Comparison of ENCODE assay signal across 21 cellular contexts in the genomic region with DNA sequence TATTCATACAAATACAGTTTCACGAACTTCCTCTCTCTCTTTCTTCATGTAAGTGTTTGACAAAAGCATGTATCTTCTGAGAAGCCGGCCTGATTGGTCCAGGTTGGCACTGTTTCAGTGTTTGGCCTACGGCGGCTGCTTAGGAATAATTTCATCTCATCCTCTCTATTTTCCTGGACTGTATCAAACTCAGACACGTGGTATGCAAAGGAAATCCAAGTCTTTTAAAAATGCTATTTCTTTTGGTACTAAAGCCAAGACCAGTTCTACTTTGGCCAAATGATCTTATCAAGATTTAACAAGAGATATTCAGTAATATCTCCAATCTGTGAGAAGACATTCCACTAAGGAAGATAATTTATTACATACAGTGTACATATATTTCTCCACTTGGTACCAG.
DNase-seq lines count a peak whose midpoint lies in the region; ATAC-seq, FAIRE-seq and TF ChIP-seq lines count a peak whose summit lies in the region.
"Had no signal": no experiment of that assay in that cellular context is flagged by ENCODE, and none has a peak within 500 bp of the region (broad histone marks: within the 10 kb centered on the region; RNA-seq: fewer than 3 reads in every experiment).

No MANE protein-coding gene starts in this region.

- H3K27ac ChIP-seq in A673 (ENCODE audit: low read depth, low read length, poor library complexity, severe bottlenecking) (peak overlapping the region; percentile 61), small intestine (ENCODE audit: low read depth in 1 of 2, low read length in 1 of 2) (no peak overlapping the region)

- H3K36me3 ChIP-seq in A673 (ENCODE audit: insufficient read depth, low read length, poor library complexity, severe bottlenecking), result no peaks in the 10 kb centered on the region
- H3K36me3 ChIP-seq in HAP-1 (replicated peaks), result no peaks in the 10 kb centered on the region
- no peaks in the 10 kb centered on the region for H3K36me3 ChIP-seq in small intestine (ENCODE audit: control insufficient read depth in 2 of 2, insufficient read depth in 2 of 2, low read length in 2 of 2)
- H3K36me3 ChIP-seq: heart right ventricle had no signal

- H3K9me3 ChIP-seq in A673 (ENCODE audit: low read depth, low read length, poor library complexity, severe bottlenecking) (no peaks in the 10 kb centered on the region), HAP-1 (no peaks in the 10 kb centered on the region), small intestine (ENCODE audit: control insufficient read depth, low read depth) (no peaks in the 10 kb centered on the region)
- H3K9me3 ChIP-seq: heart right ventricle, mucosa of descending colon had no signal

- ATAC-seq in GM19397 (IDR thresholded peaks at IDR 0.05; ENCODE audit: unreplicated experiment), result no peak
- ATAC-seq: esophagus mucosa, mucosa of descending colon, Panc1 had no signal

- 67 to 85% (median 77%) methylated on average over 5 of the region's 5 CpGs for WGBS in small intestine, 3 donors

- no TSS peak for BruUV-seq in A673 (replicated peaks; lab: Mats Ljungman, UMichigan)

- no peak for TF ChIP-seq CTCF in A673 (conservative IDR thresholded peaks at IDR 0.05; ENCODE audit: low read depth, low read length)

- FAIRE-seq in small intestine (lab: Jason Lieb, UNC), result no peak
- FAIRE-seq: keratinocyte, urothelium cell line had no signal

- POLR2A ChIA-PET in A673 (lab: Charles Lee; ENCODE audit: low non-redundant PET), result no interaction called here

- H3K4me1 ChIP-seq in A673 (ENCODE audit: insufficient read depth, low read length, poor library complexity, severe bottlenecking) (peaks cover 89% of the 10 kb centered on the region), HAP-1 (peaks cover 48% of the 10 kb centered on the region), small intestine (ENCODE audit: control insufficient read depth in 2 of 2, insufficient read depth in 1 of 2, low read depth in 1 of 2, low read length in 1 of 2) (peaks cover 0 to 4% of the 10 kb centered on the region in 2 donors)

- peak overlapping the region; percentile 15 for H3K4me3 ChIP-seq in A673 (ENCODE audit: low read depth, low read length, poor library complexity, severe bottlenecking)
- no peak overlapping the region for H3K4me3 ChIP-seq in HAP-1
- H3K4me3 ChIP-seq in small intestine (ENCODE audit: low read depth in 1 of 2, low read length in 2 of 2), result no peak overlapping the region
- H3K4me3 ChIP-seq: heart right ventricle, mucosa of descending colon, skin epidermis had no signal

- in situ Hi-C loops in HAP-1 (cut with MboI; ENCODE audit: low sequenced_read_pairs), result no loop called here

- H3K27me3 ChIP-seq in A673 (replicated peaks; ENCODE audit: insufficient read depth, low read depth, low read length, poor library complexity), result no peaks in the 10 kb centered on the region
- no peaks in the 10 kb centered on the region for H3K27me3 ChIP-seq in HAP-1 (ENCODE audit: low read depth)
- H3K27me3 ChIP-seq in small intestine (ENCODE audit: control insufficient read depth in 2 of 2, insufficient read depth in 2 of 2, low read length in 2 of 2), result no peaks in the 10 kb centered on the region
- H3K27me3 ChIP-seq: heart right ventricle had no signal

- CTCF ChIA-PET in A673 (lab: Charles Lee), result interaction anchor here (1.6 kb wide), 1 partner anchor 63 kb away, joined by 12 read pairs; no protein-coding TSS in a partner anchor

- DNase-seq in A673 (ENCODE audit: low spot score) (peak; percentile 68), HAP-1 (ENCODE audit: low spot score in 2 of 2) (peak; percentile 34 to 59), cerebellar cortex (ENCODE audit: low spot score) (peak; percentile 78), pons (ENCODE audit: low spot score) (peak; percentile 60), NAMALWA (ENCODE audit: low spot score) (no peak), GDM1 (lab: John Stamatoyannopoulos, UW) (no peak), small intestine (no peak)
- DNase-seq: amniotic stem cell, Calu3, cortex of kidney, mucosa of descending colon, NCI-H1417 treated with DMSO at 0.1 percent for 48 hours, NCI-H69, SW 1271 had no signal

- intact Hi-C loops in A673 (cut with micrococcal nuclease; ENCODE audit: unreplicated experiment), result loop anchor here (5.0 to 10.0 kb wide), 3 partner anchors 34 to 292 kb away; no protein-coding TSS in a partner anchor

Comparison
In these comparisons a context has a peak if more than half of its experiments do, and no peak if none do; other contexts are left out.
1. DNase-seq: peak in A673 (single experiment), HAP-1 (2 of 2), cerebellar cortex (single experiment) and pons (single experiment); none in NAMALWA (single experiment), GDM1 (single experiment) and small intestine (single experiment).